In the genomic region with DNA sequence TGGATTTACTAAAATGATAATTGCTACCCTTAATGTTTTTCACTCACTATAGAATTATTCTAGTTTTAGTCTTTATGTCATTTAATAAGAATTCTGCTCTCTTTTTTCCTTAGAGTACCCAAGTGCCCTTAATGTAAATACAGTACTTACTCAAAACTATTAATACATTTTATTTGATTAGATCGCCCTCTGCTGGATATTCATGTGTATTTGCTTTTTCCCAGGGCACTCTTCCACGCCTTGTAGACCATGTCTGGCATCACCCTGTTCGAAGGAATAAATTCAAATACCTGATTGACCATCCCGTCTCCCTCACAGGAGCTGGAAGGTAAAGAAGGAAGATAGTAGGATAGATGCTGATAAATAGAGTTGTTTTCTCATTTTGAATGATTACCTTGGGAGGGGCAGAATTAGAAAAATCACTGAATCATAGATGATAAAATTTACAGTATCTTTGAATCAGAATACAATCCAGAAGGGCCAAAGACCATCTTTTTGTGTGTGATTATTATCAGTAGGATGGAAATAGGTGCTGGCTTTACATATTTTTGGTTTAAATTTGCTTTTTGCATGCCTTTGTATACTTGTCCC, we compare ENCODE assay signal across 9 cellular contexts. TPM values are rescaled to one million over a fixed set of nuclear protein-coding genes. Genes with fewer than 3 reads are reported as not detected.
A peak's percentile ranks its signal among the peaks of the same experiment; 100 is the strongest.
DNase-seq lines count a peak whose midpoint lies in the region; ATAC-seq, FAIRE-seq and TF ChIP-seq lines count a peak whose summit lies in the region.
"Had no signal": no experiment of that assay in that cellular context is flagged by ENCODE, and none has a peak within 500 bp of the region (broad histone marks: within the 10 kb centered on the region; RNA-seq: fewer than 3 reads in every experiment).

No MANE protein-coding gene starts in this region.

- no peaks in the 10 kb centered on the region for H3K9me3 ChIP-seq in SJCRH30 (replicated peaks)

- H3K4me1 ChIP-seq in SJCRH30: no peaks in the 10 kb centered on the region

- H3K4me3 Mint-ChIP-seq in chondrocyte (ENCODE audit: unreplicated experiment): no peak overlapping the region
- no peak overlapping the region for H3K4me3 Mint-ChIP-seq in type B pancreatic cell

- no peak overlapping the region for H3K4me3 ChIP-seq in SJCRH30

- peak; percentile 59 for ATAC-seq in left lobe of liver

- H3K36me3 Mint-ChIP-seq in chondrocyte (ENCODE audit: low read depth) (no peaks in the 10 kb centered on the region), type B pancreatic cell (no peaks in the 10 kb centered on the region)

- H3K27ac Mint-ChIP-seq in chondrocyte (ENCODE audit: unreplicated experiment) (no peak overlapping the region), type B pancreatic cell (no peak overlapping the region)

- TF ChIP-seq CTCF in chondrocyte (IDR thresholded peaks at IDR 0.05) (peak; percentile 91), type B pancreatic cell (conservative IDR thresholded peaks at IDR 0.05) (peak; percentile 89)

- no peaks in the 10 kb centered on the region for H3K36me3 ChIP-seq in SJCRH30

- no peaks in the 10 kb centered on the region for H3K27me3 Mint-ChIP-seq in chondrocyte (ENCODE audit: low read depth)
- no peaks in the 10 kb centered on the region for H3K27me3 Mint-ChIP-seq in type B pancreatic cell

- no peaks in the 10 kb centered on the region for H3K9me3 Mint-ChIP-seq in chondrocyte (ENCODE audit: low read depth)
- H3K9me3 Mint-ChIP-seq in type B pancreatic cell: no peaks in the 10 kb centered on the region

- H3K4me1 Mint-ChIP-seq in chondrocyte (ENCODE audit: low read depth) (peaks cover 19% of the 10 kb centered on the region), type B pancreatic cell (ENCODE audit: unreplicated experiment) (peaks cover 10% of the 10 kb centered on the region)

- no peaks in the 10 kb centered on the region for H3K27me3 ChIP-seq in SJCRH30

- DNase-seq in COLO668 (lab: John Stamatoyannopoulos, UW; ENCODE audit: unreplicated experiment) (peak; percentile 40), GM19239 (ENCODE audit: insufficient read length, low spot score) (peak; percentile 30), NCI-H1417 treated with DMSO at 0.1 percent for 48 hours (lab: John Stamatoyannopoulos, UW) (peak; percentile 17), SJCRH30 (peak; percentile 19 to 76), chondrocyte (ENCODE audit: low spot score) (no peak), left lobe of liver (ENCODE audit: low spot score) (no peak), type B pancreatic cell (ENCODE audit: extremely low spot score, unreplicated experiment) (no peak), occipital lobe (lab: John Stamatoyannopoulos, UW) (no peak)

- no peak overlapping the region for H3K27ac ChIP-seq in SJCRH30

- peak; percentile 40 for FAIRE-seq in GM19239 (lab: Jason Lieb, UNC)

RNA-seq across cellular contexts. Expression of a gene that starts 4.1 kb away (rescaled TPM):
- total RNA-seq in SJCRH30 (2014; rRNA removed; shearing (Covaris generic)): 0.14 TPM in 1 of 2 replicates, not detected in the other
- total RNA-seq in chondrocyte: 0.20 to 0.23 TPM in 2 of 3 replicates, not detected in the other
- not detected for total RNA-seq in left lobe of liver
- total RNA-seq in type B pancreatic cell (ENCODE audit: low replicate concordance): 1.4 TPM in 1 of 2 replicates, not detected in the other
- 0.78 TPM for total RNA-seq in occipital lobe
- total RNA-seq: T-helper 1 cell treated with Interleukin-12 subunit alpha and Interleukin-12 subunit beta and Interleukin-4 antibody, amounts not matched to agents 30 ng/mL and 1 ng/mL, for 36 hours had no signal

Comparison
In these comparisons a context has a peak if more than half of its experiments do, and no peak if none do; other contexts are left out.
1. DNase-seq: peak in COLO668 (single experiment), GM19239 (single experiment), NCI-H1417 treated with DMSO at 0.1 percent for 48 hours (single experiment) and SJCRH30 (2 of 2); none in chondrocyte (single experiment), left lobe of liver (single experiment), type B pancreatic cell (single experiment) and occipital lobe (single experiment).